Comparison of ENCODE assay signal across 11 cellular contexts in genomic region chr1:54476231-54477109, GRCh38.
A peak's percentile ranks its signal among the peaks of the same experiment; 100 is the strongest.
DNase-seq lines count a peak whose midpoint lies in the region; ATAC-seq and TF ChIP-seq lines count a peak whose summit lies in the region.
"Had no signal": no experiment of that assay in that cellular context is flagged by ENCODE, and none has a peak within 500 bp of the region (broad histone marks: within the 10 kb centered on the region; RNA-seq: fewer than 3 reads in every experiment).

No MANE protein-coding gene starts in this region.

- H3K36me3 ChIP-seq in SK-N-MC (ENCODE audit: insufficient read depth, low read length) = no peaks in the 10 kb centered on the region
- H3K36me3 ChIP-seq in testis (ENCODE audit: low read depth, missing control alignments) = no peaks in the 10 kb centered on the region
- no peaks in the 10 kb centered on the region for H3K36me3 ChIP-seq in spleen
- H3K36me3 ChIP-seq in tibial nerve = no peaks in the 10 kb centered on the region

- peak overlapping the region; percentile 21 for H3K27ac Mint-ChIP-seq in activated T-cell treated with anti-CD3 and anti-CD28 coated beads, Interleukin-2, amount 50 U/mL, for 72 hours
- H3K27ac Mint-ChIP-seq in immature natural killer cell = peak overlapping the region; percentile 83 to 99 (median 96)

- no peak for TF ChIP-seq POLR2A in testis (IDR thresholded peaks at IDR 0.05)
- no peak for TF ChIP-seq POLR2A in spleen (IDR thresholded peaks at IDR 0.05)
- TF ChIP-seq POLR2A in tibial nerve (IDR thresholded peaks at IDR 0.05) = no peak

- peak overlapping the region; percentile 29 for H3K9ac ChIP-seq in SK-N-MC (ENCODE audit: insufficient read length)

- no peak for DNase-seq in activated T-cell treated with anti-CD3 and anti-CD28 coated beads, Interleukin-2, amount 50 U/mL, for 72 hours
- no peak for DNase-seq in activated T-cell treated with anti-CD3 and anti-CD28 coated beads, Interleukin-2, amount 50 U/mL, for 48 hours
- DNase-seq in SK-N-MC (ENCODE audit: low read depth, low spot score) = no peak
- DNase-seq in immature natural killer cell = peak in 1 of 3 donors; percentile 28
- DNase-seq in testis = no peak
- DNase-seq in spleen = no peak
- no peak for DNase-seq in tibial nerve (ENCODE audit: low spot score in 2 of 2)
- DNase-seq in substantia nigra (lab: John Stamatoyannopoulos, UW) = no peak
- DNase-seq: activated T-cell treated with anti-CD3 and anti-CD28 coated beads for 4 hours, NCI-H226 had no signal

- peaks cover 54% of the 10 kb centered on the region for H3K4me1 Mint-ChIP-seq in activated T-cell treated with anti-CD3 and anti-CD28 coated beads, Interleukin-2, amount 50 U/mL, for 72 hours (ENCODE audit: low read depth)
- H3K4me1 Mint-ChIP-seq in immature natural killer cell = peaks cover 77 to 78% of the 10 kb centered on the region in 2 donors

- TF ChIP-seq CTCF in testis (IDR thresholded peaks at IDR 0.05) (no peak), spleen (IDR thresholded peaks at IDR 0.05 in 8 of 11, conservative IDR thresholded peaks at IDR 0.05 in 3 of 11) (no peak), tibial nerve (IDR thresholded peaks at IDR 0.05) (no peak)

- H3K9me3 ChIP-seq in SK-N-MC (ENCODE audit: low read depth, low read length) (no peaks in the 10 kb centered on the region), testis (no peaks in the 10 kb centered on the region), spleen (no peaks in the 10 kb centered on the region), tibial nerve (no peaks in the 10 kb centered on the region)

- ATAC-seq in activated T-cell treated with anti-CD3 and anti-CD28 coated beads, Interleukin-2, amount 50 U/mL, for 72 hours (replicated peaks in 1 of 2) = no peak

- no peaks in the 10 kb centered on the region for H3K9me3 Mint-ChIP-seq in activated T-cell treated with anti-CD3 and anti-CD28 coated beads, Interleukin-2, amount 50 U/mL, for 72 hours
- no peaks in the 10 kb centered on the region for H3K9me3 Mint-ChIP-seq in immature natural killer cell

- WGBS in testis, 2 donors = 33% methylated on average over 9 of the region's 9 CpGs
- WGBS in spleen, 5 donors = 36 to 48% (median 46%) methylated on average over 9 of the region's 9 CpGs
- 44 to 45% methylated on average over 9 of the region's 9 CpGs for WGBS in tibial nerve, 2 donors

- H3K27ac ChIP-seq in SK-N-MC (peak overlapping the region; percentile 65; the same call in 1 of the 2 replicates), testis (peak overlapping the region; percentile 4 to 24), spleen (peak overlapping the region in 4 of 8 donors; percentile 15 to 69 (median 52)), tibial nerve (no peak overlapping the region), substantia nigra (ENCODE audit: low read depth, low read length, poor library complexity, severe bottlenecking) (no peak overlapping the region)

- H3K27me3 ChIP-seq in testis (no peaks in the 10 kb centered on the region), spleen (replicated peaks in 1 of 7) (peaks cover 0 to 33% (median 6%) of the 10 kb centered on the region in 7 donors), tibial nerve (peaks cover 0 to 4% of the 10 kb centered on the region in 2 donors)

- peaks cover 39% of the 10 kb centered on the region for H3K4me1 ChIP-seq in testis
- H3K4me1 ChIP-seq in spleen = peaks cover 22 to 74% (median 44%) of the 10 kb centered on the region in 6 donors
- peaks cover 0 to 22% (median 15%) of the 10 kb centered on the region in 4 donors for H3K4me1 ChIP-seq in tibial nerve

- H3K36me3 Mint-ChIP-seq in activated T-cell treated with anti-CD3 and anti-CD28 coated beads, Interleukin-2, amount 50 U/mL, for 72 hours (ENCODE audit: insufficient read depth in 2 of 2) = no peaks in the 10 kb centered on the region
- H3K36me3 Mint-ChIP-seq in immature natural killer cell = no peaks in the 10 kb centered on the region

- peaks cover 12% of the 10 kb centered on the region for H3K27me3 Mint-ChIP-seq in activated T-cell treated with anti-CD3 and anti-CD28 coated beads, Interleukin-2, amount 50 U/mL, for 72 hours (ENCODE audit: low read depth)
- peaks cover 8 to 26% (median 13%) of the 10 kb centered on the region in 3 donors for H3K27me3 Mint-ChIP-seq in immature natural killer cell (ENCODE audit: low read depth in 3 of 3)

- intact Hi-C loops in testis (cut with DNase I; ENCODE audit: low total_unique reads) (no loop called here), spleen (cut with DNase I; ENCODE audit: low total_unique reads) (no loop called here)

- TF ChIP-seq EP300 in tibial nerve (IDR thresholded peaks at IDR 0.05) = no peak

- H3K4me3 Mint-ChIP-seq in activated T-cell treated with anti-CD3 and anti-CD28 coated beads, Interleukin-2, amount 50 U/mL, for 72 hours = peak overlapping the region; percentile 59 to 74
- peak overlapping the region; percentile 72 to 95 (median 81) for H3K4me3 Mint-ChIP-seq in immature natural killer cell

- H3K4me3 ChIP-seq in SK-N-MC (no peak overlapping the region), testis (no peak overlapping the region), spleen (no peak overlapping the region), tibial nerve (no peak overlapping the region)
- H3K4me3 ChIP-seq: lung had no signal

Comparison
In these comparisons a context has a peak if more than half of its experiments do, and no peak if none do; other contexts are left out.
1. H3K27ac ChIP-seq: peak in SK-N-MC (single experiment) and testis (2 of 2); none in tibial nerve (0 of 4) and substantia nigra (single experiment).